Comparison of ENCODE assay signal across 8 cellular contexts in genomic region chr11:119030329-119031047, GRCh38. TPM values are rescaled to one million over a fixed set of nuclear protein-coding genes. Genes with fewer than 3 reads are reported as not detected.
A peak's percentile ranks its signal among the peaks of the same experiment; 100 is the strongest.
DNase-seq lines count a peak whose midpoint lies in the region; ATAC-seq and TF ChIP-seq lines count a peak whose summit lies in the region.

SLC37A4 (minus strand) TSS chr11:119030877.

- under 1% methylated on average over 37 of the region's 67 CpGs for WGBS in suprapubic skin

- H3K4me1 ChIP-seq in suprapubic skin, result peaks cover 26% of the 10 kb centered on the region

- H3K4me3 Mint-ChIP-seq in activated naive CD4-positive, alpha-beta T cell treated with anti-CD3 and anti-CD28 coated beads, Interleukin-2, amount 50 U/mL, for 24 hours, result peak within 1 kb of the TSS; percentile 86

- DNase-seq in GM06990 (ENCODE audit: extremely low read depth, insufficient read length) (peak; percentile 99), NCI-H1092 (lab: John Stamatoyannopoulos, UW) (peak; percentile 98), globus pallidus (ENCODE audit: low spot score) (peak; percentile 97), nucleus accumbens (lab: John Stamatoyannopoulos, UW) (peak; percentile 58 to 97 (median 93)), suprapubic skin (ENCODE audit: low spot score in 2 of 2) (peak; percentile 97 to 99)

- peak; percentile 93 for TF ChIP-seq CTCF in GM06990 (IDR thresholded peaks at IDR 0.05; ENCODE audit: insufficient read depth, low read length, poor library complexity, severe bottlenecking)
- TF ChIP-seq CTCF in suprapubic skin (IDR thresholded peaks at IDR 0.05), result no peak

- H3K27ac ChIP-seq in suprapubic skin, result peak within 1 kb of the TSS; percentile 92

- H3K4me3 ChIP-seq in GM06990 (replicated peaks; ENCODE audit: low read depth, low read length) (peak within 1 kb of the TSS; percentile 94), suprapubic skin (peak within 1 kb of the TSS; percentile 88)

- no peaks in the 10 kb centered on the region for H3K9me3 Mint-ChIP-seq in activated naive CD4-positive, alpha-beta T cell treated with anti-CD3 and anti-CD28 coated beads, Interleukin-2, amount 50 U/mL, for 24 hours

- H3K36me3 ChIP-seq in GM06990 (ENCODE audit: control insufficient read depth, insufficient read depth, low read length) (peaks cover 6% of the 10 kb centered on the region), suprapubic skin (peaks cover 2% of the 10 kb centered on the region)

- H3K27ac Mint-ChIP-seq in activated naive CD4-positive, alpha-beta T cell treated with anti-CD3 and anti-CD28 coated beads, Interleukin-2, amount 50 U/mL, for 24 hours, result peak within 1 kb of the TSS; percentile 92

- H3K27me3 Mint-ChIP-seq in activated naive CD4-positive, alpha-beta T cell treated with anti-CD3 and anti-CD28 coated beads, Interleukin-2, amount 50 U/mL, for 24 hours, result no peaks in the 10 kb centered on the region

- TF ChIP-seq EP300 in suprapubic skin (IDR thresholded peaks at IDR 0.05), result no peak

- peaks cover 24% of the 10 kb centered on the region for H3K4me1 Mint-ChIP-seq in activated naive CD4-positive, alpha-beta T cell treated with anti-CD3 and anti-CD28 coated beads, Interleukin-2, amount 50 U/mL, for 24 hours

- ATAC-seq in HG02588 (IDR thresholded peaks at IDR 0.05; ENCODE audit: unreplicated experiment) (peak; percentile 81), SK-N-SH treated with all-trans-retinoic acid at 6 μM for 48 hours (peak; percentile 92)

- TF ChIP-seq POLR2A in suprapubic skin (IDR thresholded peaks at IDR 0.05), result no peak

- H3K9me3 ChIP-seq in suprapubic skin, result no peaks in the 10 kb centered on the region

- no peaks in the 10 kb centered on the region for H3K27me3 ChIP-seq in GM06990 (replicated peaks; ENCODE audit: control insufficient read depth, insufficient read depth, low read length)
- no peaks in the 10 kb centered on the region for H3K27me3 ChIP-seq in suprapubic skin

- H3K36me3 Mint-ChIP-seq in activated naive CD4-positive, alpha-beta T cell treated with anti-CD3 and anti-CD28 coated beads, Interleukin-2, amount 50 U/mL, for 24 hours, result no peaks in the 10 kb centered on the region

TF ChIP-seq in SK-N-SH treated with all-trans-retinoic acid at 6 μM for 48 hours, 23 proteins besides CTCF, POLR2A, EP300 and RAD21:
- no peak for TF ChIP-seq TCF4 (CRISPR knock-in tag; IDR thresholded peaks at IDR 0.05; ENCODE audit: borderline replicate concordance)

RNA-seq across cellular contexts. Expression of gene SLC37A4, which starts in this region (rescaled TPM):
- 10 to 100 TPM; 17.8 to 24.5 (median 20.5) TPM for total RNA-seq in suprapubic skin

Comparison
In these comparisons a context has a peak if more than half of its experiments do, and no peak if none do; other contexts are left out.
1. Peak in every context shown above with its lines: DNase-seq, ATAC-seq, H3K4me3 ChIP-seq and H3K27ac ChIP-seq.